In the genomic region with DNA sequence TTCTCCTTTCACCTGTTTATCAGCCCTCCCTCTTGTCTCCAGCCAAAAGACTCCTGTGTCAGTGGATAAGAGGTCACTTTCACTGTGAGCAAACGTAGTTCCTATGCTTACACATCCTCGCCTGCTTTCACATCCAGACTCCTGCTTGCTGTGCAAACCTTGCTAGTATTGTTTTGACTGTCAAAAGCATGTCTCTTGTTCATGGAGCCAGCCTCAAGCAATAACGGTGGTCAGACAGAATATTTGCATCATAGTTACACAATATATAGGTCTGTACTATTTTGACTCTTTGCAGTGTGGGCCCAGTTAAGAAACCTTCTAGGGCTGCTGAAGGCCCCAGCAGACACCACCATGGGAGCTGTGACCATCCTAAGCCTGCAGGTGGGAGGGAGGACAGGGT, we compare ENCODE assay signal across 1 cellular context.
TF ChIP-seq lines count a peak whose summit lies in the region.

No MANE protein-coding gene starts in this region.

TF ChIP-seq in GM12878, 131 proteins besides CTCF, POLR2A, EP300 and RAD21 (continued from another document):
- TF ChIP-seq, protein P1, sequence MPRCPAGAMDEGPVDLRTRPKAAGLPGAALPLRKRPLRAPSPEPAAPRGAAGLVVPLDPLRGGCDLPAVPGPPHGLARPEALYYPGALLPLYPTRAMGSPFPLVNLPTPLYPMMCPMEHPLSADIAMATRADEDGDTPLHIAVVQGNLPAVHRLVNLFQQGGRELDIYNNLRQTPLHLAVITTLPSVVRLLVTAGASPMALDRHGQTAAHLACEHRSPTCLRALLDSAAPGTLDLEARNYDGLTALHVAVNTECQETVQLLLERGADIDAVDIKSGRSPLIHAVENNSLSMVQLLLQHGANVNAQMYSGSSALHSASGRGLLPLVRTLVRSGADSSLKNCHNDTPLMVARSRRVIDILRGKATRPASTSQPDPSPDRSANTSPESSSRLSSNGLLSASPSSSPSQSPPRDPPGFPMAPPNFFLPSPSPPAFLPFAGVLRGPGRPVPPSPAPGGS (IDR thresholded peaks at IDR 0.05; ENCODE audit: borderline replicate concordance, insufficient read depth, low read depth, low read length, poor library complexity, severe bottlenecking), result peak; percentile 16
